8 cellular contexts compared by ENCODE assay signal in genomic region chr2:23566236-23567142, GRCh38.
DNase-seq lines count a peak whose midpoint lies in the region; ATAC-seq and TF ChIP-seq lines count a peak whose summit lies in the region.

No MANE protein-coding gene starts in this region.

- H3K27ac ChIP-seq in RWPE2 (ENCODE audit: poor library complexity, severe bottlenecking): no peak overlapping the region

- TF ChIP-seq CTCF in RWPE2 (IDR thresholded peaks at IDR 0.05; ENCODE audit: poor library complexity, severe bottlenecking) (peak; percentile 39), epithelial cell of esophagus (IDR thresholded peaks at IDR 0.05; ENCODE audit: insufficient read depth, low read depth, low read length, missing control alignments) (peak; percentile 42)

- DNase-seq in stimulated activated naive CD4-positive, alpha-beta T cell (lab: John Stamatoyannopoulos, UW): peak in 5 of 6 experiments; percentile 4 to 20 (median 8)
- DNase-seq in stimulated activated naive CD4-positive, alpha-beta T cell treated with Interleukin-2 at 50 U/mL for 16 hours (lab: John Stamatoyannopoulos, UW): no peak
- no peak for DNase-seq in RWPE2 (ENCODE audit: low spot score)
- DNase-seq in epithelial cell of esophagus (ENCODE audit: low read depth): peak; percentile 38
- no peak for DNase-seq in sciatic nerve (ENCODE audit: low spot score)
- DNase-seq in NCI-H524 treated with DMSO at 0.1 percent for 48 hours (lab: John Stamatoyannopoulos, UW): no peak
- DNase-seq in pons (ENCODE audit: low spot score): no peak

- intact Hi-C loops in sciatic nerve (cut with DNase I): no loop called here

- H3K4me1 ChIP-seq in RWPE2 (ENCODE audit: insufficient read depth, poor library complexity, severe bottlenecking): peaks cover 17% of the 10 kb centered on the region

- no peaks in the 10 kb centered on the region for H3K27me3 ChIP-seq in RWPE2 (ENCODE audit: insufficient read depth, poor library complexity, severe bottlenecking)

- H3K4me3 ChIP-seq in RWPE2 (ENCODE audit: severe bottlenecking) (no peak overlapping the region), epithelial cell of esophagus (ENCODE audit: low read length) (no peak overlapping the region)

- no peaks in the 10 kb centered on the region for H3K36me3 ChIP-seq in RWPE2 (ENCODE audit: low read depth)

- ATAC-seq in RWPE2 (ENCODE audit: low read depth): no peak
- ATAC-seq in sciatic nerve: peak; percentile 25
- no peak for ATAC-seq in HG03469 (IDR thresholded peaks at IDR 0.05; ENCODE audit: unreplicated experiment)

- H3K9me3 ChIP-seq in RWPE2 (ENCODE audit: severe bottlenecking): no peaks in the 10 kb centered on the region

Comparison
In these comparisons a context has a peak if more than half of its experiments do, and no peak if none do; other contexts are left out.
1. DNase-seq: peak in stimulated activated naive CD4-positive, alpha-beta T cell (5 of 6) and epithelial cell of esophagus (single experiment); none in stimulated activated naive CD4-positive, alpha-beta T cell treated with Interleukin-2 at 50 U/mL for 16 hours (single experiment), RWPE2 (single experiment), sciatic nerve (single experiment), NCI-H524 treated with DMSO at 0.1 percent for 48 hours (single experiment) and pons (single experiment).